ENCODE assay signal across 1 cellular context in the genomic region with DNA sequence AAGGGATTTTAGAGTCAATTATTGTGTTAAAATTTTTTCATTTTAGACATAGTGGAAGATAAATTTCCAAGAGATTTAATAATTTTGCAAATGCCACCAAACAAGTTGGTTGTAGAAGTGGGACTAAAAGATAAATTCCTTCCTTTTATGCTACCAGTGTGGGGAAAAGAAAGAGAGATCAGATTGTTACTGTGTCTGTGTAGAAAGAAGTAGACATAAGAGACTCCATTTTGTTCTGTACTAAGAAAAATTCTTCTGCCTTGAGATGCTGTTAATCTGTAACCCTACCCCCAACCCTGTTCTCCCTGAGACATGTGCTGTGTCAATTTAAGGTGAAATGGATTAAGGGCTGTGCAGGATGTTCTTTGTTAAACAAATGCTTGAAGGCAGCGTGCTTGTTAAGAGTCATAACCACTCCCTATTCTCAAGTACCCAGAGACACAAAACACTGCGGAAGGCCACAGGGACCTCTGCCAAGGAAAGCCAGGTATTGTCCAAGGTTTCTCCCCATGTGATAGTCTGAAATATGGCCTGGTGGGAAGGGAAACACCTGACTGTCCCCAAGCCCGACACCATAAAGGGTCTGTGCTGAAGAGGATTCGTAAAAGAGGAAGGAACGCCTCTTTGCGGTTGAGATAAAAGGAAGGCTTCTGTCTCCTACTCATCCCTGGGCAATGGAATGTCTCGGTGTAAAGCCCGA.
TF ChIP-seq lines count a peak whose summit lies in the region.

No MANE protein-coding gene starts in this region.

TF ChIP-seq in K562, 482 proteins besides CTCF, POLR2A, EP300 and RAD21 (continued from another document):
- TF ChIP-seq ZNF592 (IDR thresholded peaks at IDR 0.05) (peak; percentile 94), CTBP1 (IDR thresholded peaks at IDR 0.05; ENCODE audit: borderline replicate concordance) (peak; percentile 56; the same call in 1 of the 2 replicates), ZNF311 (CRISPR knock-in tag; IDR thresholded peaks at IDR 0.05) (0 out of 2 replicates have a peak, but pooled peaks have one; percentile 54)
